In the genomic region with DNA sequence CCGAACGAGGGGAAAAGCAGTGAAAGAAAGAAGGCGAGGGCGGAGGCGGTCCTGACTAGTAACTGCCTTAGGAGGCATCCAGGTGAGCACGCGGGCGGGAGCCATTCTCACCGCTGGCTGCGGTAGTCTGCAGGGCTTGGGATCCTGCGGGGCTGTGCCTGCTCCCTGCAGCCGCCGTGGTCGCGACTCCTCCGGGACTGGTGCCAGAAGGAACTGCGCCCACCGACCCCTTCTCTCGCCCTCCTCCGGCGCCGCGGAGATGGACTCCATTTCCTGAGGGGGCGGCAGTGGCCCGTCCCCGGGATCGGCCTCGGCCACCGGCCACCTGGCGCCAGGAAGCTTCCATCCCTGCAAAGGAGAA, we compare ENCODE assay signal across 1 cellular context.
TF ChIP-seq lines count a peak whose summit lies in the region.

No MANE protein-coding gene starts in this region.

TF ChIP-seq in HepG2, 621 proteins besides CTCF, POLR2A, EP300 and RAD21 (continued from another document and continues in another):
- TF ChIP-seq ZNF235 (CRISPR knock-in tag; IDR thresholded peaks at IDR 0.05; ENCODE audit: borderline replicate concordance) (0 out of 2 replicates have a peak, but pooled peaks have one; percentile 64), ZMAT3 (CRISPR knock-in tag; conservative IDR thresholded peaks at IDR 0.05) (0 out of 2 replicates have a peak, but pooled peaks have one; percentile 36), SP1 (IDR thresholded peaks at IDR 0.05) (no peak), SP1 (CRISPR knock-in tag; IDR thresholded peaks at IDR 0.05) (no peak), KDM2A (CRISPR knock-in tag; IDR thresholded peaks at IDR 0.05; ENCODE audit: borderline replicate concordance, low read depth) (peak; percentile 28; the same call in 1 of the 2 replicates), ZNF530 (CRISPR knock-in tag; IDR thresholded peaks at IDR 0.05; ENCODE audit: low read depth) (no peak), ZNF768 (CRISPR knock-in tag; IDR thresholded peaks at IDR 0.05) (peak; percentile 37; the same call in 1 of the 2 replicates), KDM5A (IDR thresholded peaks at IDR 0.05; ENCODE audit: borderline replicate concordance, low read length) (peak; percentile 51; the same call in 1 of the 2 replicates), ZFP41 (CRISPR knock-in tag; IDR thresholded peaks at IDR 0.05; ENCODE audit: borderline replicate concordance) (no peak), HNF4G (IDR thresholded peaks at IDR 0.05; ENCODE audit: borderline replicate concordance, low read depth, low read length) (no peak), HNF4G (CRISPR knock-in tag; IDR thresholded peaks at IDR 0.05; ENCODE audit: borderline replicate concordance, low read depth) (0 out of 2 replicates have a peak, but pooled peaks have one; percentile 41), ZNF160 (CRISPR knock-in tag; IDR thresholded peaks at IDR 0.05) (0 out of 2 replicates have a peak, but pooled peaks have one; percentile 20), RBM39 (IDR thresholded peaks at IDR 0.05; ENCODE audit: low read depth, low read length, poor library complexity, severe bottlenecking) (peak; percentile 60), CBFB (CRISPR knock-in tag; IDR thresholded peaks at IDR 0.05) (0 out of 2 replicates have a peak, but pooled peaks have one; percentile 12), ZBTB3 (CRISPR knock-in tag; IDR thresholded peaks at IDR 0.05; ENCODE audit: borderline replicate concordance, low read depth) (no peak), ZNF441 (CRISPR knock-in tag; IDR thresholded peaks at IDR 0.05; ENCODE audit: borderline replicate concordance) (peak; percentile 71; the same call in 1 of the 2 replicates), U2AF1 (optimal IDR thresholded peaks at IDR 0.05; ENCODE audit: low read depth, low read length) (no peak), ZNF747 (CRISPR knock-in tag; IDR thresholded peaks at IDR 0.05; ENCODE audit: borderline replicate concordance) (no peak), ZNF749 (CRISPR knock-in tag; IDR thresholded peaks at IDR 0.05; ENCODE audit: borderline replicate concordance) (0 out of 2 replicates have a peak, but pooled peaks have one; percentile 56), ZNF121 (CRISPR knock-in tag; IDR thresholded peaks at IDR 0.05) (no peak), ZNF839 (CRISPR knock-in tag; IDR thresholded peaks at IDR 0.05; ENCODE audit: borderline replicate concordance) (no peak), NFRKB (IDR thresholded peaks at IDR 0.05) (no peak), ZNF605 (CRISPR knock-in tag; IDR thresholded peaks at IDR 0.05) (0 out of 2 replicates have a peak, but pooled peaks have one; percentile 22), AHR (CRISPR knock-in tag; IDR thresholded peaks at IDR 0.05) (no peak), ZNF543 (CRISPR knock-in tag; IDR thresholded peaks at IDR 0.05) (no peak), EEA1 (CRISPR knock-in tag; IDR thresholded peaks at IDR 0.05; ENCODE audit: borderline replicate concordance) (peak; percentile 76; the same call in 1 of the 2 replicates), ZNF652 (CRISPR knock-in tag; IDR thresholded peaks at IDR 0.05; ENCODE audit: borderline replicate concordance, low read depth) (no peak), ZNF558 (CRISPR knock-in tag; IDR thresholded peaks at IDR 0.05; ENCODE audit: borderline replicate concordance) (0 out of 2 replicates have a peak, but pooled peaks have one; percentile 21), ASH2L (IDR thresholded peaks at IDR 0.05; ENCODE audit: insufficient read length, low read depth, low read length) (peak; percentile 39), MAFG (CRISPR knock-in tag; IDR thresholded peaks at IDR 0.05) (0 out of 2 replicates have a peak, but pooled peaks have one; percentile 18), RELA (CRISPR knock-in tag; IDR thresholded peaks at IDR 0.05) (no peak), AGO2 (optimal IDR thresholded peaks at IDR 0.05; ENCODE audit: low read depth, low read length) (peak; percentile 87), ZNF7 (CRISPR knock-in tag; IDR thresholded peaks at IDR 0.05) (no peak), ZNF772 (CRISPR knock-in tag; IDR thresholded peaks at IDR 0.05) (no peak), ZNF619 (CRISPR knock-in tag; IDR thresholded peaks at IDR 0.05) (peak; percentile 18; the same call in 1 of the 2 replicates), ZNF709 (CRISPR knock-in tag; IDR thresholded peaks at IDR 0.05) (0 out of 2 replicates have a peak, but pooled peaks have one; percentile 10), CCAR2 (optimal IDR thresholded peaks at IDR 0.05; ENCODE audit: low read depth, low read length) (no peak), ZFP36 (IDR thresholded peaks at IDR 0.05; ENCODE audit: borderline replicate concordance, low read depth, low read length, partially characterized antibody) (no peak), MEIS1 (CRISPR knock-in tag; IDR thresholded peaks at IDR 0.05; ENCODE audit: borderline replicate concordance) (no peak), SAFB2 (CRISPR knock-in tag; IDR thresholded peaks at IDR 0.05; ENCODE audit: borderline replicate concordance, low read depth) (no peak), ZNF674 (CRISPR knock-in tag; IDR thresholded peaks at IDR 0.05; ENCODE audit: low read depth) (0 out of 2 replicates have a peak, but pooled peaks have one; percentile 5), MTF2 (CRISPR knock-in tag; IDR thresholded peaks at IDR 0.05; ENCODE audit: borderline replicate concordance) (no peak), YY1 (IDR thresholded peaks at IDR 0.05; ENCODE audit: insufficient read depth, insufficient replicate concordance, low read depth, low read length) (peak; percentile 32), ZNF547 (CRISPR knock-in tag; IDR thresholded peaks at IDR 0.05) (no peak), DMAP1 (CRISPR knock-in tag; IDR thresholded peaks at IDR 0.05) (0 out of 2 replicates have a peak, but pooled peaks have one; percentile 52), ZFP62 (CRISPR knock-in tag; IDR thresholded peaks at IDR 0.05) (no peak), ZNF225 (CRISPR knock-in tag; IDR thresholded peaks at IDR 0.05) (peak; percentile 35; the same call in 1 of the 2 replicates), PRMT3 (CRISPR knock-in tag; IDR thresholded peaks at IDR 0.05; ENCODE audit: borderline replicate concordance, low read depth) (no peak), RARG (CRISPR knock-in tag; IDR thresholded peaks at IDR 0.05; ENCODE audit: low read depth) (0 out of 2 replicates have a peak, but pooled peaks have one; percentile 22), YEATS4 (CRISPR knock-in tag; IDR thresholded peaks at IDR 0.05; ENCODE audit: borderline replicate concordance) (0 out of 2 replicates have a peak, but pooled peaks have one; percentile 11)
- TF ChIP-seq, protein P1, sequence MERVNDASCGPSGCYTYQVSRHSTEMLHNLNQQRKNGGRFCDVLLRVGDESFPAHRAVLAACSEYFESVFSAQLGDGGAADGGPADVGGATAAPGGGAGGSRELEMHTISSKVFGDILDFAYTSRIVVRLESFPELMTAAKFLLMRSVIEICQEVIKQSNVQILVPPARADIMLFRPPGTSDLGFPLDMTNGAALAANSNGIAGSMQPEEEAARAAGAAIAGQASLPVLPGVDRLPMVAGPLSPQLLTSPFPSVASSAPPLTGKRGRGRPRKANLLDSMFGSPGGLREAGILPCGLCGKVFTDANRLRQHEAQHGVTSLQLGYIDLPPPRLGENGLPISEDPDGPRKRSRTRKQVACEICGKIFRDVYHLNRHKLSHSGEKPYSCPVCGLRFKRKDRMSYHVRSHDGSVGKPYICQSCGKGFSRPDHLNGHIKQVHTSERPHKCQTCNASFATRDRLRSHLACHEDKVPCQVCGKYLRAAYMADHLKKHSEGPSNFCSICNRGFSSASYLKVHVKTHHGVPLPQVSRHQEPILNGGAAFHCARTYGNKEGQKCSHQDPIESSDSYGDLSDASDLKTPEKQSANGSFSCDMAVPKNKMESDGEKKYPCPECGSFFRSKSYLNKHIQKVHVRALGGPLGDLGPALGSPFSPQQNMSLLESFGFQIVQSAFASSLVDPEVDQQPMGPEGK (CRISPR knock-in tag; IDR thresholded peaks at IDR 0.05) = peak; percentile 24; the same call in 1 of the 2 replicates
- TF ChIP-seq, protein P2, sequence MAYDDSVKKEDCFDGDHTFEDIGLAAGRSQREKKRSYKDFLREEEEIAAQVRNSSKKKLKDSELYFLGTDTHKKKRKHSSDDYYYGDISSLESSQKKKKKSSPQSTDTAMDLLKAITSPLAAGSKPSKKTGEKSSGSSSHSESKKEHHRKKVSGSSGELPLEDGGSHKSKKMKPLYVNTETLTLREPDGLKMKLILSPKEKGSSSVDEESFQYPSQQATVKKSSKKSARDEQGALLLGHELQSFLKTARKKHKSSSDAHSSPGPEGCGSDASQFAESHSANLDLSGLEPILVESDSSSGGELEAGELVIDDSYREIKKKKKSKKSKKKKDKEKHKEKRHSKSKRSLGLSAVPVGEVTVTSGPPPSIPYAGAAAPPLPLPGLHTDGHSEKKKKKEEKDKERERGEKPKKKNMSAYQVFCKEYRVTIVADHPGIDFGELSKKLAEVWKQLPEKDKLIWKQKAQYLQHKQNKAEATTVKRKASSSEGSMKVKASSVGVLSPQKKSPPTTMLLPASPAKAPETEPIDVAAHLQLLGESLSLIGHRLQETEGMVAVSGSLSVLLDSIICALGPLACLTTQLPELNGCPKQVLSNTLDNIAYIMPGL (CRISPR knock-in tag; IDR thresholded peaks at IDR 0.05; ENCODE audit: borderline replicate concordance in 1 of 2, low read depth in 1 of 2) = peak in 1 of 2 experiments; percentile 45; a peak in 1 of 4 replicates
- TF ChIP-seq, protein P3, sequence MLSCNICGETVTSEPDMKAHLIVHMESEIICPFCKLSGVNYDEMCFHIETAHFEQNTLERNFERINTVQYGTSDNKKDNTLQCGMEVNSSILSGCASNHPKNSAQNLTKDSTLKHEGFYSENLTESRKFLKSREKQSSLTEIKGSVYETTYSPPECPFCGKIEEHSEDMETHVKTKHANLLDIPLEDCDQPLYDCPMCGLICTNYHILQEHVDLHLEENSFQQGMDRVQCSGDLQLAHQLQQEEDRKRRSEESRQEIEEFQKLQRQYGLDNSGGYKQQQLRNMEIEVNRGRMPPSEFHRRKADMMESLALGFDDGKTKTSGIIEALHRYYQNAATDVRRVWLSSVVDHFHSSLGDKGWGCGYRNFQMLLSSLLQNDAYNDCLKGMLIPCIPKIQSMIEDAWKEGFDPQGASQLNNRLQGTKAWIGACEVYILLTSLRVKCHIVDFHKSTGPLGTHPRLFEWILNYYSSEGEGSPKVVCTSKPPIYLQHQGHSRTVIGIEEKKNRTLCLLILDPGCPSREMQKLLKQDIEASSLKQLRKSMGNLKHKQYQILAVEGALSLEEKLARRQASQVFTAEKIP (CRISPR knock-in tag; IDR thresholded peaks at IDR 0.05; ENCODE audit: borderline replicate concordance) = no peak
- TF ChIP-seq, protein P4, sequence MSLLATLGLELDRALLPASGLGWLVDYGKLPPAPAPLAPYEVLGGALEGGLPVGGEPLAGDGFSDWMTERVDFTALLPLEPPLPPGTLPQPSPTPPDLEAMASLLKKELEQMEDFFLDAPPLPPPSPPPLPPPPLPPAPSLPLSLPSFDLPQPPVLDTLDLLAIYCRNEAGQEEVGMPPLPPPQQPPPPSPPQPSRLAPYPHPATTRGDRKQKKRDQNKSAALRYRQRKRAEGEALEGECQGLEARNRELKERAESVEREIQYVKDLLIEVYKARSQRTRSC (CRISPR knock-in tag; IDR thresholded peaks at IDR 0.05; ENCODE audit: low read depth) = no peak
- TF ChIP-seq, protein P5, sequence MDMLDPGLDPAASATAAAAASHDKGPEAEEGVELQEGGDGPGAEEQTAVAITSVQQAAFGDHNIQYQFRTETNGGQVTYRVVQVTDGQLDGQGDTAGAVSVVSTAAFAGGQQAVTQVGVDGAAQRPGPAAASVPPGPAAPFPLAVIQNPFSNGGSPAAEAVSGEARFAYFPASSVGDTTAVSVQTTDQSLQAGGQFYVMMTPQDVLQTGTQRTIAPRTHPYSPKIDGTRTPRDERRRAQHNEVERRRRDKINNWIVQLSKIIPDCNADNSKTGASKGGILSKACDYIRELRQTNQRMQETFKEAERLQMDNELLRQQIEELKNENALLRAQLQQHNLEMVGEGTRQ (IDR thresholded peaks at IDR 0.05; ENCODE audit: low read depth, low read length) = no peak
- TF ChIP-seq, protein P5 (CRISPR knock-in tag; IDR thresholded peaks at IDR 0.05; ENCODE audit: borderline replicate concordance) = no peak
- TF ChIP-seq, protein P6, sequence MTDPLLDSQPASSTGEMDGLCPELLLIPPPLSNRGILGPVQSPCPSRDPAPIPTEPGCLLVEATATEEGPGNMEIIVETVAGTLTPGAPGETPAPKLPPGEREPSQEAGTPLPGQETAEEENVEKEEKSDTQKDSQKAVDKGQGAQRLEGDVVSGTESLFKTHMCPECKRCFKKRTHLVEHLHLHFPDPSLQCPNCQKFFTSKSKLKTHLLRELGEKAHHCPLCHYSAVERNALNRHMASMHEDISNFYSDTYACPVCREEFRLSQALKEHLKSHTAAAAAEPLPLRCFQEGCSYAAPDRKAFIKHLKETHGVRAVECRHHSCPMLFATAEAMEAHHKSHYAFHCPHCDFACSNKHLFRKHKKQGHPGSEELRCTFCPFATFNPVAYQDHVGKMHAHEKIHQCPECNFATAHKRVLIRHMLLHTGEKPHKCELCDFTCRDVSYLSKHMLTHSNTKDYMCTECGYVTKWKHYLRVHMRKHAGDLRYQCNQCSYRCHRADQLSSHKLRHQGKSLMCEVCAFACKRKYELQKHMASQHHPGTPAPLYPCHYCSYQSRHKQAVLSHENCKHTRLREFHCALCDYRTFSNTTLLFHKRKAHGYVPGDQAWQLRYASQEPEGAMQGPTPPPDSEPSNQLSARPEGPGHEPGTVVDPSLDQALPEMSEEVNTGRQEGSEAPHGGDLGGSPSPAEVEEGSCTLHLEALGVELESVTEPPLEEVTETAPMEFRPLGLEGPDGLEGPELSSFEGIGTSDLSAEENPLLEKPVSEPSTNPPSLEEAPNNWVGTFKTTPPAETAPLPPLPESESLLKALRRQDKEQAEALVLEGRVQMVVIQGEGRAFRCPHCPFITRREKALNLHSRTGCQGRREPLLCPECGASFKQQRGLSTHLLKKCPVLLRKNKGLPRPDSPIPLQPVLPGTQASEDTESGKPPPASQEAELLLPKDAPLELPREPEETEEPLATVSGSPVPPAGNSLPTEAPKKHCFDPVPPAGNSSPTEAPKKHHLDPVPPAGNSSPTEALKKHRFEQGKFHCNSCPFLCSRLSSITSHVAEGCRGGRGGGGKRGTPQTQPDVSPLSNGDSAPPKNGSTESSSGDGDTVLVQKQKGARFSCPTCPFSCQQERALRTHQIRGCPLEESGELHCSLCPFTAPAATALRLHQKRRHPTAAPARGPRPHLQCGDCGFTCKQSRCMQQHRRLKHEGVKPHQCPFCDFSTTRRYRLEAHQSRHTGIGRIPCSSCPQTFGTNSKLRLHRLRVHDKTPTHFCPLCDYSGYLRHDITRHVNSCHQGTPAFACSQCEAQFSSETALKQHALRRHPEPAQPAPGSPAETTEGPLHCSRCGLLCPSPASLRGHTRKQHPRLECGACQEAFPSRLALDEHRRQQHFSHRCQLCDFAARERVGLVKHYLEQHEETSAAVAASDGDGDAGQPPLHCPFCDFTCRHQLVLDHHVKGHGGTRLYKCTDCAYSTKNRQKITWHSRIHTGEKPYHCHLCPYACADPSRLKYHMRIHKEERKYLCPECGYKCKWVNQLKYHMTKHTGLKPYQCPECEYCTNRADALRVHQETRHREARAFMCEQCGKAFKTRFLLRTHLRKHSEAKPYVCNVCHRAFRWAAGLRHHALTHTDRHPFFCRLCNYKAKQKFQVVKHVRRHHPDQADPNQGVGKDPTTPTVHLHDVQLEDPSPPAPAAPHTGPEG (CRISPR knock-in tag; IDR thresholded peaks at IDR 0.05) = peak; percentile 88
